Comparison of ENCODE assay signal across 35 cellular contexts in the genomic region with DNA sequence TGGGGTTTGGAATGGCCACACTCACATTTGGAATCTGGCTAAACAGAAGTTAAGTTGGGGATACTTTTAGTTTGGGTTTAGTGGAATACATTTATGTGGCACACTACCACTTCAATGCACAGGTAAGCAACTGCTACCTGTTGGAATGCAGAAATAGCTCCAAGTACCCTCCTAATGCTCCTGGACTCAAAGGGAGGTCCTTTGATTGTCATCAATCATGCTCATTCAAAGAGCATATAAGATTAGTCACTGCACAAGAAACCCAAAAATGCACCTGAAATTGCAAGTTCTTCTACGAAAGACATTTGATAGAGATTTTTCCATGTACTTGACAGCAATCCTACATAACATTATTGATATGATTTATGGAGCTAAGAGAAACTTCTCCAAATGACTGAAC.
"Had no signal": no experiment of that assay in that cellular context is flagged by ENCODE, and none has a peak within 500 bp of the region (broad histone marks: within the 10 kb centered on the region; RNA-seq: fewer than 3 reads in every experiment).

No MANE protein-coding gene starts in this region.

- DNase-seq: Karpas-422, Kasumi-1, MG63, MM.1S, MV-4-11, NCI-H1048, NCI-H1092, NCI-H1092 treated with DMSO at 0.1 percent for 48 hours, NCI-H1105, NCI-H1105 treated with DMSO at 0.1 percent for 48 hours, NCI-H1417, NCI-H1417 treated with DMSO at 0.1 percent for 48 hours, NCI-H1436, NCI-H1436 treated with DMSO at 0.1 percent for 48 hours, NCI-H146, NCI-H1694, NCI-H1694 treated with DMSO at 0.1 percent for 48 hours, NCI-H187, NCI-H187 treated with DMSO at 0.1 percent for 48 hours, NCI-H1930, NCI-H2029, NCI-H2029 treated with DMSO at 0.1 percent for 48 hours, NCI-H2081, NCI-H2081 treated with DMSO at 0.1 percent for 48 hours, NCI-H2107, NCI-H2171, NCI-H2171 treated with DMSO at 0.1 percent for 48 hours, NCI-H2227 treated with DMSO at 0.1 percent for 48 hours, NCI-H226, NCI-H345, NCI-H446, NCI-H446 treated with DMSO at 0.1 percent for 48 hours, NCI-H510A, NCI-H510A treated with DMSO at 0.1 percent for 48 hours, NCI-H524 had no signal

- H3K9me3 ChIP-seq: MG63 had no signal

- H3K4me3 ChIP-seq: MG63 had no signal

- H3K36me3 ChIP-seq: MG63 had no signal

- H3K27me3 ChIP-seq: MG63 had no signal
